In genomic region chr2:3257166-3257565, GRCh38 we compare ENCODE assay signal across 19 cellular contexts.
DNase-seq lines count a peak whose midpoint lies in the region; ATAC-seq, FAIRE-seq and TF ChIP-seq lines count a peak whose summit lies in the region.
"Had no signal": no experiment of that assay in that cellular context is flagged by ENCODE, and none has a peak within 500 bp of the region (broad histone marks: within the 10 kb centered on the region; RNA-seq: fewer than 3 reads in every experiment).

No MANE protein-coding gene starts in this region.

- no TSS peak for BruUV-seq in K562 (replicated peaks; lab: Mats Ljungman, UMichigan)

- in situ Hi-C loops in K562 (cut with MboI) = no loop called here

- no peaks in the 10 kb centered on the region for H3K9me1 ChIP-seq in K562 (ENCODE audit: control insufficient read depth, insufficient read depth, low read length)

- no peak for FAIRE-seq in K562 (lab: Jason Lieb, UNC)
- FAIRE-seq: pancreas had no signal

- H3K36me3 ChIP-seq in K562 (ENCODE audit: control insufficient read depth, insufficient read depth, low read length) = peaks cover 4% of the 10 kb centered on the region; the same call in 1 of the 3 replicates
- no peaks in the 10 kb centered on the region for H3K36me3 ChIP-seq in SJCRH30
- H3K36me3 ChIP-seq: pancreas, thoracic aorta had no signal

- CTCF ChIA-PET in K562 (lab: Yijun Ruan, JAX; ENCODE audit: low intra/inter-chr PET ratio) = no interaction called here

- no peak overlapping the region for H3K9ac ChIP-seq in K562 (ENCODE audit: insufficient read depth in 1 of 2, low read depth in 2 of 2, low read length in 2 of 2)

- POLR2A ChIA-PET in K562 (lab: Yijun Ruan, JAX) = no interaction called here

- no peak overlapping the region for H3K4me3 ChIP-seq in K562
- no peak overlapping the region for H3K4me3 ChIP-seq in SJCRH30
- H3K4me3 ChIP-seq: heart left ventricle, lower lobe of right lung, pancreas, thoracic aorta had no signal

- no peak for TF ChIP-seq POLR2A in K562 (conservative IDR thresholded peaks at IDR 0.05)

- H3K27ac ChIP-seq in K562 (ENCODE audit: extremely low read depth, low read depth, low read length) = no peak overlapping the region
- H3K27ac ChIP-seq in temporal lobe (ENCODE audit: low read depth, low read length) = peak overlapping the region; percentile 41
- no peak overlapping the region for H3K27ac ChIP-seq in SJCRH30
- H3K27ac ChIP-seq: 22Rv1, heart left ventricle, lower lobe of right lung, pancreas, thoracic aorta had no signal

- 95% methylated on average over 14 of the region's 14 CpGs for WGBS in K562 (ENCODE audit: insufficient coverage, low coverage, missing lambda C conversion rate)

- H2AFZ ChIP-seq in K562 (ENCODE audit: low read depth, low read length) = no peak overlapping the region

- no peak overlapping the region for H3K4me2 ChIP-seq in K562 (ENCODE audit: insufficient read depth, low read length)

- no peaks in the 10 kb centered on the region; the same call in 2 of the 3 replicates for H3K79me2 ChIP-seq in K562 (ENCODE audit: control insufficient read depth, insufficient read depth, low read length)

- no peak for TF ChIP-seq EP300 in K562 (IDR thresholded peaks at IDR 0.05; ENCODE audit: low read length)

- DNase-seq in DMS79 treated with DMSO at 0.1 percent for 48 hours (lab: John Stamatoyannopoulos, UW) (peak; percentile 12), DMS79 (lab: John Stamatoyannopoulos, UW) (no peak), K562 (ENCODE audit: extremely low read depth in 1 of 4, low spot score in 3 of 4) (no peak), kidney tubule cell (ENCODE audit: low spot score) (peak; percentile 75), NCI-H69 (lab: John Stamatoyannopoulos, UW) (no peak), SJCRH30 (no peak)
- DNase-seq: activated CD4-positive, CD25-positive, alpha-beta regulatory T cell; activated T-cell treated with anti-CD3 and anti-CD28 coated beads, Interleukin-2, amount 50 U/mL, for 24 hours; aorta; CD8-positive, alpha-beta memory T cell; heart left ventricle; lower lobe of right lung; NCI-H1105 treated with DMSO at 0.1 percent for 48 hours; NK-92 treated with Interleukin-12 subunit alpha and Interleukin-12 subunit beta, amount 100 ng/mL, for 24 hours; pancreas had no signal

- H4K20me1 ChIP-seq in K562 (replicated peaks; ENCODE audit: control insufficient read depth, insufficient read depth, low read length) = no peaks in the 10 kb centered on the region

- no peak for TF ChIP-seq RAD21 in K562 (CRISPR knock-in tag; conservative IDR thresholded peaks at IDR 0.05 in 1 of 2, IDR thresholded peaks at IDR 0.05 in 1 of 2)

- no peak for TF ChIP-seq CTCF in K562 (IDR thresholded peaks at IDR 0.05 in 2 of 3, conservative IDR thresholded peaks at IDR 0.05 in 1 of 3; ENCODE audit: insufficient read depth in 2 of 3, low read depth in 1 of 3, low read length in 3 of 3)

- ATAC-seq in K562 = no peak
- ATAC-seq in HG03025 (IDR thresholded peaks at IDR 0.05; ENCODE audit: low FRiP score, unreplicated experiment) = no peak
- ATAC-seq: heart left ventricle, lower lobe of right lung had no signal

- no peaks in the 10 kb centered on the region for H3K27me3 ChIP-seq in K562 (ENCODE audit: control insufficient read depth in 2 of 2, insufficient read depth in 2 of 2, low read length in 2 of 2)
- H3K27me3 ChIP-seq in SJCRH30 = no peaks in the 10 kb centered on the region
- H3K27me3 ChIP-seq: heart left ventricle, pancreas had no signal

- H3K4me1 ChIP-seq in K562 (replicated peaks in 1 of 2; ENCODE audit: control insufficient read depth in 2 of 2, insufficient read depth in 2 of 2, low read length in 2 of 2) = no peaks in the 10 kb centered on the region; a peak in 1 of 5 replicates
- H3K4me1 ChIP-seq in SJCRH30 = no peaks in the 10 kb centered on the region
- H3K4me1 ChIP-seq: lower lobe of right lung, pancreas had no signal

- H3K9me3 ChIP-seq in K562 (replicated peaks; ENCODE audit: control insufficient read depth, insufficient read depth, low read depth, low read length) (no peaks in the 10 kb centered on the region), SJCRH30 (replicated peaks) (no peaks in the 10 kb centered on the region)
- H3K9me3 ChIP-seq: heart left ventricle, lower lobe of right lung, pancreas, thoracic aorta had no signal

- intact Hi-C loops in K562 (cut with micrococcal nuclease) = no loop called here

TF ChIP-seq in K562, 482 proteins besides CTCF, POLR2A, EP300 and RAD21:
- no peak for TF ChIP-seq NONO (IDR thresholded peaks at IDR 0.05; ENCODE audit: low read depth in 2 of 2, low read length in 1 of 2)
- no peak for TF ChIP-seq ADNP (tag; IDR thresholded peaks at IDR 0.05)
- no peak for TF ChIP-seq ZNF316 (IDR thresholded peaks at IDR 0.05)
- TF ChIP-seq MLX (CRISPR knock-in tag; conservative IDR thresholded peaks at IDR 0.05) = no peak
- TF ChIP-seq, protein P1, sequence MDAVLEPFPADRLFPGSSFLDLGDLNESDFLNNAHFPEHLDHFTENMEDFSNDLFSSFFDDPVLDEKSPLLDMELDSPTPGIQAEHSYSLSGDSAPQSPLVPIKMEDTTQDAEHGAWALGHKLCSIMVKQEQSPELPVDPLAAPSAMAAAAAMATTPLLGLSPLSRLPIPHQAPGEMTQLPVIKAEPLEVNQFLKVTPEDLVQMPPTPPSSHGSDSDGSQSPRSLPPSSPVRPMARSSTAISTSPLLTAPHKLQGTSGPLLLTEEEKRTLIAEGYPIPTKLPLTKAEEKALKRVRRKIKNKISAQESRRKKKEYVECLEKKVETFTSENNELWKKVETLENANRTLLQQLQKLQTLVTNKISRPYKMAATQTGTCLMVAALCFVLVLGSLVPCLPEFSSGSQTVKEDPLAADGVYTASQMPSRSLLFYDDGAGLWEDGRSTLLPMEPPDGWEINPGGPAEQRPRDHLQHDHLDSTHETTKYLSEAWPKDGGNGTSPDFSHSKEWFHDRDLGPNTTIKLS (IDR thresholded peaks at IDR 0.05; ENCODE audit: borderline replicate concordance, low read depth) = no peak
- TF ChIP-seq RFX1 (IDR thresholded peaks at IDR 0.05) = peak; percentile 22; the same call in 1 of the 2 replicates

Comparison
In these comparisons a context has a peak if more than half of its experiments do, and no peak if none do; other contexts are left out.
1. DNase-seq: peak in DMS79 treated with DMSO at 0.1 percent for 48 hours (single experiment) and kidney tubule cell (single experiment); none in DMS79 (single experiment), K562 (0 of 4), NCI-H69 (single experiment) and SJCRH30 (0 of 2).